ENCODE assay signal across 22 cellular contexts in the genomic region with DNA sequence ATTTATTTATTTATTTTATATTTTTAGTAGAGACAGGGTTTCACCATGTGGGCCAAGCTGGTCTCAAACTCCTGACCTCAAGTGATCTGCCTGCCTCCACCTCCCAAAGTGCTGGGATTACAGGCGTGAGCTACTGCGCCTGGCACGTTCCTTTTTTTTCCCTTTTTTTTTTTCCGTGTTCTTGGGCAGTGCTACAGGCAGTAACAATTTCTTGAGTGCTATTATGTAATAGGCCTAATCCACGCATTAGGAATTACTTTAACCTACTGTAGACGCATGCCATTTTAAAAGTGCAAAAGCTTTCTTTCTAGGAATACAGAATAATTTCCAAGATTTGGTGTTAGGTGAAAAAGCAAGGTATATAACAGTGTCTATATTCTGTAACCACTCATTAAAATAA.
"Had no signal": no experiment of that assay in that cellular context is flagged by ENCODE, and none has a peak within 500 bp of the region (broad histone marks: within the 10 kb centered on the region; RNA-seq: fewer than 3 reads in every experiment).

No MANE protein-coding gene starts in this region.

- ATAC-seq: activated CD4-positive, alpha-beta T cell treated with anti-CD3 and anti-CD28 coated beads for 36 hours; activated T-helper 17 cell treated with anti-CD3 and anti-CD28 coated beads, Interleukin-2, amount 50 U/mL, for 72 hours; PC-3; T-helper 17 cell had no signal

- DNase-seq: activated CD4-positive, alpha-beta memory T cell treated with anti-CD3 and anti-CD28 coated beads, Interleukin-2, amount 10 ng/mL, durations not matched to agents 7 days and 5 days; activated CD4-positive, alpha-beta T cell treated with anti-CD3 and anti-CD28 coated beads for 36 hours; activated CD4-positive, alpha-beta T cell treated with anti-CD3 and anti-CD28 coated beads, Interleukin-2, amount 50 U/mL, for 1 hour; activated gamma-delta T cell; activated naive CD4-positive, alpha-beta T cell treated with anti-CD3 and anti-CD28 coated beads for 36 hours; activated T-cell treated with anti-CD3 and anti-CD28 coated beads for 4 hours; activated T-cell treated with anti-CD3 and anti-CD28 coated beads, Interleukin-2, amount 50 U/mL, for 48 hours; amygdala; NCI-H1105; NCI-H1436; NCI-H1694 treated with DMSO at 0.1 percent for 48 hours; NCI-H2029 treated with DMSO at 0.1 percent for 48 hours; NCI-H446; NCI-H524; SHP77 treated with DMSO at 0.1 percent for 48 hours; T-helper 17 cell; T1000; WERI-Rb-1 had no signal

- FAIRE-seq: astrocyte, RCC 7860 had no signal

- H3K27ac ChIP-seq: WERI-Rb-1 had no signal

- H3K36me3 ChIP-seq: WERI-Rb-1 had no signal
